Comparison of ENCODE assay signal across 9 cellular contexts in genomic region chr17:6910987-6911603, GRCh38.
A peak's percentile ranks its signal among the peaks of the same experiment; 100 is the strongest.
DNase-seq lines count a peak whose midpoint lies in the region; ATAC-seq, FAIRE-seq and TF ChIP-seq lines count a peak whose summit lies in the region.
"Had no signal": no experiment of that assay in that cellular context is flagged by ENCODE, and none has a peak within 500 bp of the region (broad histone marks: within the 10 kb centered on the region; RNA-seq: fewer than 3 reads in every experiment).

No MANE protein-coding gene starts in this region.

- TF ChIP-seq CTCF in type B pancreatic cell (conservative IDR thresholded peaks at IDR 0.05): peak; percentile 88

- no peaks in the 10 kb centered on the region for H3K9me3 Mint-ChIP-seq in type B pancreatic cell
- H3K9me3 Mint-ChIP-seq: IgD-negative memory B cell had no signal

- no peak overlapping the region for H3K27ac Mint-ChIP-seq in type B pancreatic cell

- peak; percentile 85 for FAIRE-seq in TTC549 (lab: Jason Lieb, UNC)

- H3K4me1 Mint-ChIP-seq in type B pancreatic cell (ENCODE audit: unreplicated experiment): no peaks in the 10 kb centered on the region

- H3K4me3 Mint-ChIP-seq in type B pancreatic cell: no peak overlapping the region

- peaks cover 36% of the 10 kb centered on the region for H3K27me3 Mint-ChIP-seq in type B pancreatic cell

- DNase-seq in DMS114 treated with DMSO at 0.1 percent for 48 hours (lab: John Stamatoyannopoulos, UW; ENCODE audit: unreplicated experiment): peak; percentile 45
- peak; percentile 56 for DNase-seq in LHCN-M2 (ENCODE audit: low read depth)
- peak; percentile 38 for DNase-seq in hepatic stellate cell (ENCODE audit: low spot score)
- DNase-seq in type B pancreatic cell (ENCODE audit: extremely low spot score, unreplicated experiment): no peak
- no peak for DNase-seq in activated effector memory CD4-positive, alpha-beta T cell treated with Interleukin-2 at 50 U/mL for 16 hours
- DNase-seq in stimulated activated CD4-positive, alpha-beta T cell treated with anti-CD3 and anti-CD28 coated beads, Interleukin-4, amount 100 ng/mL, for 24 hours: no peak

- H3K36me3 Mint-ChIP-seq in type B pancreatic cell: no peaks in the 10 kb centered on the region
- H3K36me3 Mint-ChIP-seq: IgD-negative memory B cell had no signal

- ATAC-seq in HG03039 (IDR thresholded peaks at IDR 0.05; ENCODE audit: unreplicated experiment): no peak

Comparison
In these comparisons a context has a peak if more than half of its experiments do, and no peak if none do; other contexts are left out.
1. DNase-seq: peak in DMS114 treated with DMSO at 0.1 percent for 48 hours (single experiment), LHCN-M2 (single experiment) and hepatic stellate cell (single experiment); none in type B pancreatic cell (single experiment), activated effector memory CD4-positive, alpha-beta T cell treated with Interleukin-2 at 50 U/mL for 16 hours (single experiment) and stimulated activated CD4-positive, alpha-beta T cell treated with anti-CD3 and anti-CD28 coated beads, Interleukin-4, amount 100 ng/mL, for 24 hours (single experiment).